In the genomic region with DNA sequence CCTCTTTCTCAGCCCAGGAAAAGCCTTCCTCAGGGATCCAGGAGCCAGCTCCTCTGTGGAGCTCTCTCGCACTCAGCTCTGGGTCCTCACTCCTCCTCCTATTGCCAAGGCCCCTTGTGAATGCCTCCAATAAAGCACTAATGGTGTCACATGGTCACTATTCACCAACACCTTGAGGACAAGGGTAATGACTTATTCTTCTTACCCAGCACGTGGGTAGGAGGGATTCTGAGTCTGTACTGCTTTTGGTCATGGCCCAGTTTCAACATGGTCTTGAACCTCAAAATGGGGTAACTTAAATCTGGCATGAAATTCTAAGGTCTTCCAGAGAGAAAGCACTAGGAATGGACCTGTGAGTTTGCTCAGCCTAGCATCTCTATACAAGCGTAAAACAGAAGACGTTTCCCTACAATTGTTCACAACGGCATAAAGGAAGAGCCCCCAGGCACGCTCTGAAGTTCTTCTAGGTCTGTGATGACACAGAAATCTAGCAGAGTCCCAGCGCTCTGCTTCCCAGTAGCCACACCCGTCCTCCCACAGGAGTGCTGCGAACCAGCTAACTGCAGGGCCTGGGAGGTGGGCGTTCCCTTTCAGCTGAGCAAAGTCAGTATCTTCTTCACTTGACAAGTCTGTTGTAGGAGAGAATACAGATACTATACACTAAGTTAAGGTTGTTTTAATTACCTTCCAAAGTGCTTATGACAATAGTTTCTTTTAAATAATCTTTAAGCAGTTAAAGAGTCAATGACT, we compare ENCODE assay signal across 1 cellular context.
TF ChIP-seq lines count a peak whose summit lies in the region.

No MANE protein-coding gene starts in this region.

TF ChIP-seq in GM23338, 12 proteins besides CTCF, POLR2A, EP300 and RAD21 (continued from another document):
- TF ChIP-seq, protein P1, sequence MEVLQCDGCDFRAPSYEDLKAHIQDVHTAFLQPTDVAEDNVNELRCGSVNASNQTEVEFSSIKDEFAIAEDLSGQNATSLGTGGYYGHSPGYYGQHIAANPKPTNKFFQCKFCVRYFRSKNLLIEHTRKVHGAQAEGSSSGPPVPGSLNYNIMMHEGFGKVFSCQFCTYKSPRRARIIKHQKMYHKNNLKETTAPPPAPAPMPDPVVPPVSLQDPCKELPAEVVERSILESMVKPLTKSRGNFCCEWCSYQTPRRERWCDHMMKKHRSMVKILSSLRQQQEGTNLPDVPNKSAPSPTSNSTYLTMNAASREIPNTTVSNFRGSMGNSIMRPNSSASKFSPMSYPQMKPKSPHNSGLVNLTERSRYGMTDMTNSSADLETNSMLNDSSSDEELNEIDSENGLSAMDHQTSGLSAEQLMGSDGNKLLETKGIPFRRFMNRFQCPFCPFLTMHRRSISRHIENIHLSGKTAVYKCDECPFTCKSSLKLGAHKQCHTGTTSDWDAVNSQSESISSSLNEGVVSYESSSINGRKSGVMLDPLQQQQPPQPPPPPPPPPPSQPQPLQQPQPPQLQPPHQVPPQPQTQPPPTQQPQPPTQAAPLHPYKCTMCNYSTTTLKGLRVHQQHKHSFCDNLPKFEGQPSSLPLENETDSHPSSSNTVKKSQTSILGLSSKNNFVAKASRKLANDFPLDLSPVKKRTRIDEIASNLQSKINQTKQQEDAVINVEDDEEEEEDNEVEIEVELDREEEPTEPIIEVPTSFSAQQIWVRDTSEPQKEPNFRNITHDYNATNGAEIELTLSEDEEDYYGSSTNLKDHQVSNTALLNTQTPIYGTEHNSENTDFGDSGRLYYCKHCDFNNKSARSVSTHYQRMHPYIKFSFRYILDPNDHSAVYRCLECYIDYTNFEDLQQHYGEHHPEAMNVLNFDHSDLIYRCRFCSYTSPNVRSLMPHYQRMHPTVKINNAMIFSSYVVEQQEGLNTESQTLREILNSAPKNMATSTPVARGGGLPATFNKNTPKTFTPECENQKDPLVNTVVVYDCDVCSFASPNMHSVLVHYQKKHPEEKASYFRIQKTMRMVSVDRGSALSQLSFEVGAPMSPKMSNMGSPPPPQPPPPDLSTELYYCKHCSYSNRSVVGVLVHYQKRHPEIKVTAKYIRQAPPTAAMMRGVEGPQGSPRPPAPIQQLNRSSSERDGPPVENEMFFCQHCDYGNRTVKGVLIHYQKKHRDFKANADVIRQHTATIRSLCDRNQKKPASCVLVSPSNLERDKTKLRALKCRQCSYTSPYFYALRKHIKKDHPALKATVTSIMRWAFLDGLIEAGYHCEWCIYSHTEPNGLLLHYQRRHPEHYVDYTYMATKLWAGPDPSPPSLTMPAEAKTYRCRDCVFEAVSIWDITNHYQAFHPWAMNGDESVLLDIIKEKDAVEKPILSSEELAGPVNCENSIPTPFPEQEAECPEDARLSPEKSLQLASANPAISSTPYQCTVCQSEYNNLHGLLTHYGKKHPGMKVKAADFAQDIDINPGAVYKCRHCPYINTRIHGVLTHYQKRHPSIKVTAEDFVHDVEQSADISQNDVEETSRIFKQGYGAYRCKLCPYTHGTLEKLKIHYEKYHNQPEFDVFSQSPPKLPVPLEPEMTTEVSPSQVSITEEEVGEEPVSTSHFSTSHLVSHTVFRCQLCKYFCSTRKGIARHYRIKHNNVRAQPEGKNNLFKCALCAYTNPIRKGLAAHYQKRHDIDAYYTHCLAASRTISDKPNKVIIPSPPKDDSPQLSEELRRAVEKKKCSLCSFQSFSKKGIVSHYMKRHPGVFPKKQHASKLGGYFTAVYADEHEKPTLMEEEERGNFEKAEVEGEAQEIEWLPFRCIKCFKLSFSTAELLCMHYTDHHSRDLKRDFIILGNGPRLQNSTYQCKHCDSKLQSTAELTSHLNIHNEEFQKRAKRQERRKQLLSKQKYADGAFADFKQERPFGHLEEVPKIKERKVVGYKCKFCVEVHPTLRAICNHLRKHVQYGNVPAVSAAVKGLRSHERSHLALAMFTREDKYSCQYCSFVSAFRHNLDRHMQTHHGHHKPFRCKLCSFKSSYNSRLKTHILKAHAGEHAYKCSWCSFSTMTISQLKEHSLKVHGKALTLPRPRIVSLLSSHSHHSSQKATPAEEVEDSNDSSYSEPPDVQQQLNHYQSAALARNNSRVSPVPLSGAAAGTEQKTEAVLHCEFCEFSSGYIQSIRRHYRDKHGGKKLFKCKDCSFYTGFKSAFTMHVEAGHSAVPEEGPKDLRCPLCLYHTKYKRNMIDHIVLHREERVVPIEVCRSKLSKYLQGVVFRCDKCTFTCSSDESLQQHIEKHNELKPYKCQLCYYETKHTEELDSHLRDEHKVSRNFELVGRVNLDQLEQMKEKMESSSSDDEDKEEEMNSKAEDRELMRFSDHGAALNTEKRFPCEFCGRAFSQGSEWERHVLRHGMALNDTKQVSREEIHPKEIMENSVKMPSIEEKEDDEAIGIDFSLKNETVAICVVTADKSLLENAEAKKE (CRISPR knock-in tag; IDR thresholded peaks at IDR 0.05) = no peak
- TF ChIP-seq POLR2AphosphoS5 (IDR thresholded peaks at IDR 0.05; ENCODE audit: low read depth) = no peak
- TF ChIP-seq CREB1 (CRISPR knock-in tag; IDR thresholded peaks at IDR 0.05; ENCODE audit: low read depth) = no peak
- TF ChIP-seq EZH2phosphoT487 (IDR thresholded peaks at IDR 0.05; ENCODE audit: unreplicated experiment) = no peak
- no peak for TF ChIP-seq STAT1 (IDR thresholded peaks at IDR 0.05; ENCODE audit: unreplicated experiment)
- TF ChIP-seq, protein P2, sequence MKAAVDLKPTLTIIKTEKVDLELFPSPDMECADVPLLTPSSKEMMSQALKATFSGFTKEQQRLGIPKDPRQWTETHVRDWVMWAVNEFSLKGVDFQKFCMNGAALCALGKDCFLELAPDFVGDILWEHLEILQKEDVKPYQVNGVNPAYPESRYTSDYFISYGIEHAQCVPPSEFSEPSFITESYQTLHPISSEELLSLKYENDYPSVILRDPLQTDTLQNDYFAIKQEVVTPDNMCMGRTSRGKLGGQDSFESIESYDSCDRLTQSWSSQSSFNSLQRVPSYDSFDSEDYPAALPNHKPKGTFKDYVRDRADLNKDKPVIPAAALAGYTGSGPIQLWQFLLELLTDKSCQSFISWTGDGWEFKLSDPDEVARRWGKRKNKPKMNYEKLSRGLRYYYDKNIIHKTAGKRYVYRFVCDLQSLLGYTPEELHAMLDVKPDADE (IDR thresholded peaks at IDR 0.05) = no peak
- no peak for TF ChIP-seq ZNF114 (CRISPR knock-in tag; IDR thresholded peaks at IDR 0.05)
- TF ChIP-seq JUNB (IDR thresholded peaks at IDR 0.05; ENCODE audit: unreplicated experiment) = no peak
- TF ChIP-seq ZNF331 (CRISPR knock-in tag; IDR thresholded peaks at IDR 0.05; ENCODE audit: low read depth) = no peak
- no peak for TF ChIP-seq EZH2 (IDR thresholded peaks at IDR 0.05; ENCODE audit: low read depth, unreplicated experiment)
